22 cellular contexts compared by ENCODE assay signal in the genomic region with DNA sequence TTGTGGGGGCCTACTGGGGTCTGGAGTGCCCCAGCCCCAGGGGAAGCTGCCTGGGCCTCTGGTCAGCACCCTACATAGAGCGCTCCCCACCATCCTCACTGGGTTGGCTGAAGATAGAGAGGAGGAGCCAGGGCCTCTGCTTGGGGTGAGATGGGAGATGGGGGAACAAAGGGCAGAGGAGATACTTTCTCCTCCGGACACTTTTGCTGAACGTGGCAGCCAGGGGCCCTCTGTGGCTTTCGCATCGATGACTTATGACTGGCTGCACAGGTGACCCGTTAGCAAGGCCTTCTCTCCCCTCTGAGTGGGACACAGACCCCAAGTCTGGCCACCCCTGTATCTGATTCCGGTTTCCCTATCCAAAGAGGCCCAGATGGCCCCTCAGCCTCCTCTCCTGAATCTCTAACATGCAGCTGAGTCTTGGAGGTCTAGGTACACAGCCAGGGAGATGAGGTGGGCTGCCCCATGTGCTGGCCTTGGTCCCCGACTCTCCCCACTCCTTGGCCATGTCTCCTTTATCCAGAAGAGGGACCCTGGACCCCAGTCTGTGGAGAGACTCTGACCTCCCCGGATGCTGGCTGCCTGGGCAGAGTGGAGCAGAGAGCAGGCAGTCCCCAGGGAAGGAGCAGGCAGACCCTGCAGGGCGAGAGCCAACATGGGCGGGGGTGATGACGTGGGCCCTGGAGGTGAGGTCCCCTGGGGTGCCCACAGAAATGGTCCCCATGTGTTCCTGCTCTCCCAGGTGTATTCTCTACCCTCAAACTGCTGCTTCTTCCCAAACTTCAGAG. TPM values are rescaled to one million over a fixed set of nuclear protein-coding genes. Genes with fewer than 3 reads are reported as not detected.
DNase-seq lines count a peak whose midpoint lies in the region; ATAC-seq, FAIRE-seq and TF ChIP-seq lines count a peak whose summit lies in the region.
"Had no signal": no experiment of that assay in that cellular context is flagged by ENCODE, and none has a peak within 500 bp of the region (broad histone marks: within the 10 kb centered on the region; RNA-seq: fewer than 3 reads in every experiment).

No MANE protein-coding gene starts in this region.

- H3K36me3 Mint-ChIP-seq in natural killer cell treated with Interleukin-12 subunit alpha and Interleukin-12 subunit beta and Interleukin-15 and Interleukin-18, amount 100 ng/mL, for 72 hours, result no peaks in the 10 kb centered on the region
- no peaks in the 10 kb centered on the region for H3K36me3 Mint-ChIP-seq in natural killer cell

- no peak overlapping the region for H2AK5ac ChIP-seq in H1 (ENCODE audit: low read depth, low read length)
- peak overlapping the region; percentile 33 for H2AK5ac ChIP-seq in neuronal stem cell (ENCODE audit: low read depth, low read length)

- H3K9ac ChIP-seq in H1 (replicated peaks in 1 of 4; ENCODE audit: extremely low read depth in 1 of 4, low read depth in 3 of 4, low read length in 3 of 4) (no peak overlapping the region), neuronal stem cell (ENCODE audit: low read depth, low read length, poor library complexity) (no peak overlapping the region)
- H3K9ac ChIP-seq: KMS-11 had no signal

- POLR2A ChIA-PET in H1 (lab: Charles Lee; ENCODE audit: partially characterized antibody), result no interaction called here

- intact Hi-C loops in natural killer cell (cut with micrococcal nuclease), result no loop called here

- H3K23ac ChIP-seq in H1 (ENCODE audit: insufficient read length), result no peak overlapping the region
- H3K23ac ChIP-seq in neuronal stem cell (ENCODE audit: low read depth, low read length, poor library complexity), result no peak overlapping the region

- H3K9me3 ChIP-seq in H1 (ENCODE audit: insufficient read depth in 2 of 2, low read depth in 1 of 2, low read length in 1 of 2), result no peaks in the 10 kb centered on the region
- H3K9me3 ChIP-seq in neuronal stem cell (replicated peaks in 1 of 2; ENCODE audit: control insufficient read depth in 2 of 2, insufficient read depth in 1 of 2, low read depth in 1 of 2, low read length in 2 of 2), result no peaks in the 10 kb centered on the region

- no peak overlapping the region for H3K56ac ChIP-seq in H1 (replicated peaks; ENCODE audit: insufficient read length, low read depth, low read length)

- no peaks in the 10 kb centered on the region for H3K23me2 ChIP-seq in H1 (ENCODE audit: low read depth, low read length)

- H2BK12ac ChIP-seq in H1 (ENCODE audit: low read depth, low read length) (no peak overlapping the region), neuronal stem cell (ENCODE audit: low read length) (no peak overlapping the region)

- H3K4me3 Mint-ChIP-seq in natural killer cell treated with Interleukin-12 subunit alpha and Interleukin-12 subunit beta and Interleukin-15 and Interleukin-18, amount 100 ng/mL, for 72 hours, result no peak overlapping the region
- no peak overlapping the region for H3K4me3 Mint-ChIP-seq in natural killer cell
- H3K4me3 Mint-ChIP-seq: CD4-positive, alpha-beta T cell had no signal

- H2BK5ac ChIP-seq in H1 (ENCODE audit: low read depth, low read length) (no peak overlapping the region), neuronal stem cell (ENCODE audit: low read length) (no peak overlapping the region)

- TF ChIP-seq POLR2A in H1 (IDR thresholded peaks at IDR 0.05; ENCODE audit: control extremely low read depth in 1 of 2, low read depth in 2 of 2, low read length in 2 of 2), result no peak

- CTCF ChIA-PET in H1 (lab: Charles Lee; ENCODE audit: partially characterized antibody), result interaction anchor here (3.4 kb wide), 1 partner anchor 320 kb away, joined by 14 read pairs; no protein-coding TSS in a partner anchor

- no peak overlapping the region for H2AFZ ChIP-seq in H1 (ENCODE audit: low read length)
- no peak overlapping the region for H2AFZ ChIP-seq in neuronal stem cell (ENCODE audit: low read length)

- H3K4me2 ChIP-seq in H1 (ENCODE audit: insufficient read depth in 1 of 2, low read depth in 2 of 2, low read length in 2 of 2) (no peak overlapping the region), neuronal stem cell (ENCODE audit: insufficient read depth, low read length, poor library complexity, severe bottlenecking) (no peak overlapping the region)
- H3K4me2 ChIP-seq: KMS-11 had no signal

- H4K8ac ChIP-seq in H1 (ENCODE audit: extremely low read depth, insufficient read depth, low read length), result no peak overlapping the region; the same call in 1 of the 2 replicates
- no peak overlapping the region for H4K8ac ChIP-seq in neuronal stem cell (ENCODE audit: low read depth, low read length)

- no peaks in the 10 kb centered on the region for H3K27me3 Mint-ChIP-seq in natural killer cell treated with Interleukin-12 subunit alpha and Interleukin-12 subunit beta and Interleukin-15 and Interleukin-18, amount 100 ng/mL, for 72 hours
- peaks cover 9 to 13% of the 10 kb centered on the region in 2 donors for H3K27me3 Mint-ChIP-seq in natural killer cell (ENCODE audit: low read depth in 2 of 2)

- H3K4ac ChIP-seq in H1 (replicated peaks; ENCODE audit: insufficient read length, low read depth, low read length), result peak overlapping the region; percentile 62
- no peak overlapping the region for H3K4ac ChIP-seq in neuronal stem cell (ENCODE audit: low read length)

- H2BK20ac ChIP-seq in H1 (ENCODE audit: low read length), result no peak overlapping the region

- 85% methylated on average over 9 of the region's 12 CpGs; no CpG with 5 or more reads in 1 of the 2 experiments for WGBS in H1 (ENCODE audit: extremely low coverage in 1 of 2, insufficient coverage in 1 of 2, insufficient read length in 1 of 2, insufficient replicate concordance in 2 of 2, low coverage in 1 of 2, low lambda C conversion rate in 2 of 2, missing lambda C conversion rate in 1 of 2), 2 experiments
- no CpG with 5 or more reads among the region's 12 CpGs for WGBS in neuronal stem cell (ENCODE audit: extremely low coverage in 2 of 2, insufficient read length in 2 of 2, insufficient replicate concordance in 1 of 2), 2 donors

- H3K27ac ChIP-seq in H1 (ENCODE audit: low read depth, low read length), result no peak overlapping the region
- no peak overlapping the region for H3K27ac ChIP-seq in neuronal stem cell (replicated peaks; ENCODE audit: low read length)
- H3K27ac ChIP-seq: KMS-11 had no signal

- no peak for TF ChIP-seq CTCF in natural killer cell (IDR thresholded peaks at IDR 0.05)
- TF ChIP-seq CTCF in H1 (IDR thresholded peaks at IDR 0.05; ENCODE audit: control extremely low read depth in 1 of 3, insufficient read depth in 1 of 3, low read depth in 1 of 3, low read length in 3 of 3), result peak in 2 of 3 experiments; percentile 13 to 20; a peak in 2 of 4 replicates

- H3K14ac ChIP-seq in H1 (ENCODE audit: insufficient read length), result no peak overlapping the region
- H3K14ac ChIP-seq in neuronal stem cell (ENCODE audit: low read length), result no peak overlapping the region

- H3K4me3 ChIP-seq in H1 (ENCODE audit: extremely low read depth in 1 of 4, insufficient read depth in 2 of 4, low read depth in 3 of 4, low read length in 4 of 4) (no peak overlapping the region), neuronal stem cell (ENCODE audit: low read length in 2 of 2) (no peak overlapping the region)

- H3K18ac ChIP-seq in H1 (ENCODE audit: extremely low read depth, low read length), result no peak overlapping the region
- H3K18ac ChIP-seq in neuronal stem cell (ENCODE audit: low read length), result peak overlapping the region; percentile 15

- H3K4me1 ChIP-seq in H1 (replicated peaks in 1 of 4; ENCODE audit: control insufficient read depth in 3 of 4, insufficient read depth in 4 of 4, low read length in 3 of 4) (peaks cover 3 to 20% (median 12%) of the 10 kb centered on the region in 4 experiments), neuronal stem cell (ENCODE audit: control insufficient read depth in 2 of 2, insufficient read depth in 1 of 2, low read depth in 1 of 2, low read length in 2 of 2) (peaks cover 6 to 17% of the 10 kb centered on the region in 2 donors)

- H3K79me2 ChIP-seq in H1 (ENCODE audit: control insufficient read depth in 1 of 2, insufficient read depth in 2 of 2, low read length in 2 of 2), result no peaks in the 10 kb centered on the region

- H2BK15ac ChIP-seq in H1 (ENCODE audit: low read length) (peak overlapping the region; percentile 10; the same call in 1 of the 2 replicates), neuronal stem cell (ENCODE audit: low read length) (no peak overlapping the region)

- H3K27ac Mint-ChIP-seq in natural killer cell treated with Interleukin-12 subunit alpha and Interleukin-12 subunit beta and Interleukin-15 and Interleukin-18, amount 100 ng/mL, for 72 hours, result no peak overlapping the region
- H3K27ac Mint-ChIP-seq in natural killer cell, result no peak overlapping the region
- H3K27ac Mint-ChIP-seq: CD4-positive, alpha-beta T cell had no signal

- no peak for TF ChIP-seq EP300 in H1 (IDR thresholded peaks at IDR 0.05; ENCODE audit: borderline replicate concordance in 1 of 2, low read depth in 2 of 2, low read length in 2 of 2)

- H3K27me3 ChIP-seq in H1 (replicated peaks in 1 of 4; ENCODE audit: control insufficient read depth in 3 of 4, extremely low read depth in 1 of 4, insufficient read depth in 3 of 4, low read length in 3 of 4), result peaks cover 0 to 22% (median 14%) of the 10 kb centered on the region in 4 experiments; a peak in 5 of 7 replicates
- H3K27me3 ChIP-seq in neuronal stem cell (ENCODE audit: control insufficient read depth in 3 of 3, insufficient read depth in 3 of 3, low read depth in 1 of 3, low read length in 3 of 3), result peaks cover 0 to 29% (median 2%) of the 10 kb centered on the region in 3 experiments

- TF ChIP-seq RAD21 in H1 (IDR thresholded peaks at IDR 0.05 in 1 of 2, conservative IDR thresholded peaks at IDR 0.05 in 1 of 2; ENCODE audit: low read depth in 2 of 2, low read length in 2 of 2), result peak; percentile 40 to 56

- no peak for ATAC-seq in natural killer cell treated with Interleukin-12 subunit alpha and Interleukin-12 subunit beta and Interleukin-15 and Interleukin-18, amount 100 ng/mL, for 72 hours
- ATAC-seq in natural killer cell, result no peak
- no peak for ATAC-seq in GM21447 (IDR thresholded peaks at IDR 0.05; ENCODE audit: unreplicated experiment)
- ATAC-seq: HCT116 had no signal

- no peaks in the 10 kb centered on the region for H3K79me1 ChIP-seq in H1 (ENCODE audit: low read depth, low read length)
- H3K79me1 ChIP-seq in neuronal stem cell (ENCODE audit: low read depth, low read length), result no peaks in the 10 kb centered on the region

- H4K20me1 ChIP-seq in H1 (replicated peaks in 1 of 2; ENCODE audit: control insufficient read depth in 1 of 2, insufficient read depth in 2 of 2, low read length in 2 of 2), result peaks cover 0 to 3% of the 10 kb centered on the region in 2 experiments

- H3K4me1 Mint-ChIP-seq in natural killer cell treated with Interleukin-12 subunit alpha and Interleukin-12 subunit beta and Interleukin-15 and Interleukin-18, amount 100 ng/mL, for 72 hours (ENCODE audit: low read depth in 2 of 2), result no peaks in the 10 kb centered on the region
- H3K4me1 Mint-ChIP-seq in natural killer cell, result no peaks in the 10 kb centered on the region

- H4K91ac ChIP-seq in H1 (replicated peaks; ENCODE audit: insufficient read length, low read length) (no peak overlapping the region), neuronal stem cell (ENCODE audit: low read depth, low read length, poor library complexity) (no peak overlapping the region)

- H3K36me3 ChIP-seq in H1 (ENCODE audit: control insufficient read depth in 2 of 4, insufficient read depth in 4 of 4, low read length in 3 of 4) (no peaks in the 10 kb centered on the region), neuronal stem cell (replicated peaks in 1 of 2; ENCODE audit: control insufficient read depth in 2 of 2, insufficient read depth in 2 of 2, low read length in 2 of 2) (no peaks in the 10 kb centered on the region)

- DNase-seq in natural killer cell treated with Interleukin-12 subunit alpha and Interleukin-12 subunit beta and Interleukin-15 and Interleukin-18, amount 100 ng/mL, for 72 hours (ENCODE audit: low spot score), result peak; percentile 39
- DNase-seq in natural killer cell (no peak), H1 (ENCODE audit: low read depth in 1 of 2, low spot score in 2 of 2) (no peak), neuronal stem cell (ENCODE audit: low spot score) (no peak), OCI-M1 (lab: John Stamatoyannopoulos, UW) (no peak), retina (no peak)
- DNase-seq: CD4-positive, alpha-beta T cell; COR-L47; DMS79; IMR-90; NCI-H1105; NCI-H146; NCI-H2029; NCI-H345; NCI-H524; NCI-H82; Right ventricle myocardium superior had no signal

- H3K9me3 Mint-ChIP-seq in natural killer cell treated with Interleukin-12 subunit alpha and Interleukin-12 subunit beta and Interleukin-15 and Interleukin-18, amount 100 ng/mL, for 72 hours, result no peaks in the 10 kb centered on the region
- H3K9me3 Mint-ChIP-seq in natural killer cell, result no peaks in the 10 kb centered on the region
- H3K9me3 Mint-ChIP-seq: CD4-positive, alpha-beta T cell had no signal

- no peak for FAIRE-seq in H1 (lab: Jason Lieb, UNC)
- FAIRE-seq: A204.1, HTR-8/SVneo had no signal

- H2BK120ac ChIP-seq in H1 (replicated peaks; ENCODE audit: low read depth, low read length) (no peak overlapping the region), neuronal stem cell (ENCODE audit: low read depth, low read length) (no peak overlapping the region)

- H4K5ac ChIP-seq in H1 (ENCODE audit: insufficient read length, low read depth, low read length), result no peak overlapping the region

RNA-seq across cellular contexts. Expression of a gene that starts 59.3 kb away (rescaled TPM):
- total RNA-seq in natural killer cell treated with Interleukin-12 subunit alpha and Interleukin-12 subunit beta and Interleukin-15 and Interleukin-18, amount 100 ng/mL, for 72 hours, result 1 to 10 TPM; 2.3 to 2.6 TPM
- 10 to 100 TPM in 1 of 3 donors, 1 to 10 TPM in 2; 5.8 to 18.8 (median 7.8) TPM for total RNA-seq in natural killer cell
- 97.6 and 97.7 TPM in 2 replicates for total RNA-seq in H1 (2021; fragmentation: NEBNext Ultra II Directional; extraction: Animal tissue kit (Norgen Biotek cat#: 25700))
- 43.2 and 63.0 TPM in 2 replicates for polyA plus RNA-seq in H1 (2011; rRNA removed)
- polyA plus RNA-seq in H1 (2011; cell fraction: cytosol; rRNA removed), result 43.8 TPM
- polyA plus RNA-seq in H1 (2011; cell fraction: nucleus; rRNA removed), result 74.6 TPM
- 69.0 to 102 TPM (median 89.4 TPM) in 4 replicates for polyA plus RNA-seq in H1 (2012, experiment 1 of 2)
- polyA plus RNA-seq in H1 (2012, experiment 2 of 2), result 73.5 TPM
- 93.0 TPM for polyA plus RNA-seq in H1 (2013, experiment 1 of 2)
- 97.4 TPM for polyA plus RNA-seq in H1 (2013, experiment 2 of 2)
- polyA minus RNA-seq in H1 (2011; rRNA and poly(A)+ RNA removed), result 104 and 120 TPM in 2 replicates
- polyA minus RNA-seq in H1 (2011; cell fraction: cytosol; rRNA and poly(A)+ RNA removed), result 68.6 TPM
- 58.5 TPM for polyA minus RNA-seq in H1 (2011; cell fraction: nucleus; rRNA and poly(A)+ RNA removed)
- polyA plus RNA-seq in neuronal stem cell (2013, experiment 1 of 2), result 36.8 TPM
- 36.7 TPM for polyA plus RNA-seq in neuronal stem cell (2013, experiment 2 of 2)
